ENCODE assay signal across 8 cellular contexts in genomic region chr14:102524026-102524450, GRCh38.
DNase-seq lines count a peak whose midpoint lies in the region; ATAC-seq lines count a peak whose summit lies in the region.

No MANE protein-coding gene starts in this region.

- no peaks in the 10 kb centered on the region for H3K9me3 Mint-ChIP-seq in activated naive CD8-positive, alpha-beta T cell treated with anti-CD3 and anti-CD28 coated beads, Interleukin-2, amount 50 U/mL, for 24 hours

- H3K27me3 ChIP-seq in BLaER1 treated with 17β-estradiol and CSF1 and Interleukin-3, amounts not matched to agents 10 nM and 100 nM, result no peaks in the 10 kb centered on the region
- no peaks in the 10 kb centered on the region for H3K27me3 ChIP-seq in mucosa of stomach (ENCODE audit: control insufficient read depth, insufficient read depth, low read length)

- H3K4me2 ChIP-seq in BLaER1 treated with 17β-estradiol and CSF1 and Interleukin-3, amounts not matched to agents 10 nM and 100 nM, result peak overlapping the region; percentile 70 to 97 (median 81)

- H3K4me1 ChIP-seq in BLaER1 treated with 17β-estradiol and CSF1 and Interleukin-3, amounts not matched to agents 10 nM and 100 nM, result peaks cover 50 to 67% (median 62%) of the 10 kb centered on the region in 10 experiments
- H3K4me1 ChIP-seq in mucosa of stomach (ENCODE audit: control insufficient read depth, insufficient read depth, low read length), result peaks cover 36% of the 10 kb centered on the region

- H4K20me1 ChIP-seq in BLaER1 treated with 17β-estradiol and CSF1 and Interleukin-3, amounts not matched to agents 10 nM and 100 nM, result no peaks in the 10 kb centered on the region

- DNase-seq in activated naive CD8-positive, alpha-beta T cell treated with anti-CD3 and anti-CD28 coated beads, Interleukin-2, amount 50 U/mL, for 24 hours, result no peak
- DNase-seq in SW480 (ENCODE audit: low spot score), result no peak
- no peak for DNase-seq in stimulated activated CD4-positive, alpha-beta T cell treated with anti-CD3 and anti-CD28 coated beads, Interleukin-2, amount 100 ng/mL, for 48 hours
- DNase-seq in NK-92 treated with Interleukin-12 subunit alpha and Interleukin-12 subunit beta, amount 100 ng/mL, for 24 hours (lab: John Stamatoyannopoulos, UW), result no peak

- peak; percentile 6 for ATAC-seq in HG02588 (IDR thresholded peaks at IDR 0.05; ENCODE audit: unreplicated experiment)
- ATAC-seq in activated naive CD8-positive, alpha-beta T cell treated with anti-CD3 and anti-CD28 coated beads, Interleukin-2, amount 50 U/mL, for 24 hours, result no peak
- no peak for ATAC-seq in HG03520 (IDR thresholded peaks at IDR 0.05; ENCODE audit: unreplicated experiment)

- peak overlapping the region; percentile 22 to 72 (median 45); a peak in 19 of 22 replicates for H3K9ac ChIP-seq in BLaER1 treated with 17β-estradiol and CSF1 and Interleukin-3, amounts not matched to agents 10 nM and 100 nM
- H3K9ac ChIP-seq in mucosa of stomach (ENCODE audit: low read length), result peak overlapping the region; percentile 75

- peaks cover 32% of the 10 kb centered on the region for H3K4me1 Mint-ChIP-seq in activated naive CD8-positive, alpha-beta T cell treated with anti-CD3 and anti-CD28 coated beads, Interleukin-2, amount 50 U/mL, for 24 hours

- H3K36me3 ChIP-seq in BLaER1 treated with 17β-estradiol and CSF1 and Interleukin-3, amounts not matched to agents 10 nM and 100 nM, result no peaks in the 10 kb centered on the region
- no peaks in the 10 kb centered on the region for H3K36me3 ChIP-seq in mucosa of stomach (ENCODE audit: control insufficient read depth, insufficient read depth, low read length)

- H3K9me3 ChIP-seq in BLaER1 treated with 17β-estradiol and CSF1 and Interleukin-3, amounts not matched to agents 10 nM and 100 nM (replicated peaks in 1 of 11), result no peaks in the 10 kb centered on the region
- H3K9me3 ChIP-seq in mucosa of stomach (ENCODE audit: control insufficient read depth, low read length), result no peaks in the 10 kb centered on the region

- H3K27ac Mint-ChIP-seq in activated naive CD8-positive, alpha-beta T cell treated with anti-CD3 and anti-CD28 coated beads, Interleukin-2, amount 50 U/mL, for 24 hours, result no peak overlapping the region

- H3K27me3 Mint-ChIP-seq in activated naive CD8-positive, alpha-beta T cell treated with anti-CD3 and anti-CD28 coated beads, Interleukin-2, amount 50 U/mL, for 24 hours, result peaks cover 2% of the 10 kb centered on the region

- peak overlapping the region in 7 of 10 experiments; percentile 12 to 67 (median 60); a peak in 9 of 20 replicates for H3K4me3 ChIP-seq in BLaER1 treated with 17β-estradiol and CSF1 and Interleukin-3, amounts not matched to agents 10 nM and 100 nM
- H3K4me3 ChIP-seq in mucosa of stomach (ENCODE audit: low read length), result peak overlapping the region; percentile 6

- H3K4me3 Mint-ChIP-seq in activated naive CD8-positive, alpha-beta T cell treated with anti-CD3 and anti-CD28 coated beads, Interleukin-2, amount 50 U/mL, for 24 hours, result peak overlapping the region; percentile 87

- peak overlapping the region; percentile 48 to 78 (median 62); a peak in 20 of 22 replicates for H3K27ac ChIP-seq in BLaER1 treated with 17β-estradiol and CSF1 and Interleukin-3, amounts not matched to agents 10 nM and 100 nM

- no peaks in the 10 kb centered on the region for H3K36me3 Mint-ChIP-seq in activated naive CD8-positive, alpha-beta T cell treated with anti-CD3 and anti-CD28 coated beads, Interleukin-2, amount 50 U/mL, for 24 hours (ENCODE audit: low read depth)
